ENCODE assay signal across 8 cellular contexts in the genomic region with DNA sequence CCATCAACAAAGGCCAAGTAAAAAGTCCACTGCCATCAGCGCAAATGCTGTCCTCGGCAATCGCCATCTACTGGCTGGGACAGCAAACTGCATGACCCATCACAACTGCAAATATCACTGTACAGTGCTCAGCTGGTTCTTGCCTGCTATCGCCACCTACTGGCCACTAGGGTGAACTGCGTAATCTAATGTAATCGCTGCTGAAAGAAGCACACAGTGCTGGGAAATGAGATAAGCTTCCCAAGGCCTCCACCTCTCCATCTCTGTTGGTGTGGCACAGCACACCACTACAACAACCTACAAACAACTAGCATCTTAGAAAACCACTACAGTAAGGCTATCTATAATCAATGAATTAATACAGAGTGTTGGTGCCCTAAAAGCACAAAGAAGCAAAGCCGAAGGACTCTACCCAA.
DNase-seq lines count a peak whose midpoint lies in the region; ATAC-seq and TF ChIP-seq lines count a peak whose summit lies in the region.

No MANE protein-coding gene starts in this region.

- intact Hi-C loops in activated B cell treated with CpG ODN at 0.5 μM for 24 hours (cut with micrococcal nuclease) = no loop called here

- H3K4me3 ChIP-seq in choroid plexus epithelial cell (ENCODE audit: low read depth, low read length) (no peak overlapping the region), lung (no peak overlapping the region)

- H3K27ac Mint-ChIP-seq in activated B cell treated with CpG ODN at 0.5 μM for 24 hours = no peak overlapping the region

- H3K9me3 Mint-ChIP-seq in activated B cell treated with CpG ODN at 0.5 μM for 24 hours = no peaks in the 10 kb centered on the region

- H3K4me3 Mint-ChIP-seq in activated B cell treated with CpG ODN at 0.5 μM for 24 hours = no peak overlapping the region

- ATAC-seq in GM19043 (IDR thresholded peaks at IDR 0.05; ENCODE audit: low read depth, unreplicated experiment) (peak; percentile 95), HG03139 (IDR thresholded peaks at IDR 0.05; ENCODE audit: unreplicated experiment) (peak; percentile 97), activated B cell treated with CpG ODN at 0.5 μM for 24 hours (ENCODE audit: low read depth) (peak; percentile 80), lung (ENCODE audit: insufficient read depth, low FRiP score) (peak; percentile 94)

- no peaks in the 10 kb centered on the region for H3K36me3 Mint-ChIP-seq in activated B cell treated with CpG ODN at 0.5 μM for 24 hours (ENCODE audit: low read depth)

- H3K4me1 ChIP-seq in lung (ENCODE audit: control insufficient read depth in 2 of 2, insufficient read depth in 2 of 2, low read length in 2 of 2) = no peaks in the 10 kb centered on the region

- H3K27me3 Mint-ChIP-seq in activated B cell treated with CpG ODN at 0.5 μM for 24 hours = no peaks in the 10 kb centered on the region

- DNase-seq in NCI-H2196 (lab: John Stamatoyannopoulos, UW; ENCODE audit: unreplicated experiment) (peak; percentile 25), activated B cell treated with CpG ODN at 0.5 μM for 24 hours (peak; percentile 13), choroid plexus epithelial cell (ENCODE audit: low read depth) (peak; percentile 71), lung (ENCODE audit: low spot score) (peak; percentile 82)
- peak; percentile 32 for DNase-seq in stimulated activated CD8-positive, alpha-beta memory T cell treated with anti-CD3 and anti-CD28 coated beads, Interleukin-2, amount 100 ng/mL, for 48 hours (ENCODE audit: low read depth in 2 of 2)

- no peaks in the 10 kb centered on the region for H3K9me3 ChIP-seq in lung (ENCODE audit: control insufficient read depth in 2 of 2, insufficient read depth in 1 of 2, low read length in 1 of 2)

- POLR2A ChIA-PET in activated B cell treated with CpG ODN at 0.5 μM for 24 hours (lab: Charles Lee) = no interaction called here

- no peaks in the 10 kb centered on the region for H3K4me1 Mint-ChIP-seq in activated B cell treated with CpG ODN at 0.5 μM for 24 hours

- H3K27ac ChIP-seq in C4-2B (no peak overlapping the region), lung (ENCODE audit: low read depth in 1 of 2, low read length in 1 of 2) (no peak overlapping the region)

- no peaks in the 10 kb centered on the region for H3K36me3 ChIP-seq in lung (ENCODE audit: control insufficient read depth in 2 of 2, insufficient read depth in 2 of 2, low read length in 2 of 2)

- CTCF ChIA-PET in activated B cell treated with CpG ODN at 0.5 μM for 24 hours (lab: Charles Lee) = interaction anchor here (1.1 to 1.5 kb wide), 2 partner anchors 15 to 726 kb away, joined by 3 read pairs; no protein-coding TSS in a partner anchor

- 12 to 20% methylated on average over 7 of the region's 7 CpGs for WGBS in lung, 2 donors

- TF ChIP-seq CTCF in C4-2B (conservative IDR thresholded peaks at IDR 0.05) = peak; percentile 94
- TF ChIP-seq CTCF in activated B cell treated with CpG ODN at 0.5 μM for 24 hours (IDR thresholded peaks at IDR 0.05) = no peak
- TF ChIP-seq CTCF in choroid plexus epithelial cell (conservative IDR thresholded peaks at IDR 0.05; ENCODE audit: low read depth, low read length) = peak; percentile 91
- peak; percentile 91 for TF ChIP-seq CTCF in lung (IDR thresholded peaks at IDR 0.05; ENCODE audit: control extremely low read depth, extremely low read depth)

- H3K27me3 ChIP-seq in lung (ENCODE audit: control insufficient read depth, insufficient read depth) = no peaks in the 10 kb centered on the region

Comparison
In these comparisons a context has a peak if more than half of its experiments do, and no peak if none do; other contexts are left out.
1. DNase-seq: peak in every context shown above with its lines; median percentile 82 in lung; 71 in choroid plexus epithelial cell; 32 in stimulated activated CD8-positive, alpha-beta memory T cell treated with anti-CD3 and anti-CD28 coated beads, Interleukin-2, amount 100 ng/mL, for 48 hours; 25 in NCI-H2196; 13 in activated B cell treated with CpG ODN at 0.5 μM for 24 hours.